Comparison of ENCODE assay signal across 1 cellular context in genomic region chr15:73712107-73712506, GRCh38.
TF ChIP-seq lines count a peak whose summit lies in the region.

No MANE protein-coding gene starts in this region.

TF ChIP-seq in HCT116, 20 proteins besides CTCF, POLR2A, EP300 and RAD21 (continued from another document):
- no peak for TF ChIP-seq REST (IDR thresholded peaks at IDR 0.05; ENCODE audit: low read depth)
- no peak for TF ChIP-seq SRF (IDR thresholded peaks at IDR 0.05; ENCODE audit: low read depth)
- no peak for TF ChIP-seq ELF1 (IDR thresholded peaks at IDR 0.05; ENCODE audit: borderline replicate concordance, low read depth)
